ENCODE assay signal across 27 cellular contexts in the genomic region with DNA sequence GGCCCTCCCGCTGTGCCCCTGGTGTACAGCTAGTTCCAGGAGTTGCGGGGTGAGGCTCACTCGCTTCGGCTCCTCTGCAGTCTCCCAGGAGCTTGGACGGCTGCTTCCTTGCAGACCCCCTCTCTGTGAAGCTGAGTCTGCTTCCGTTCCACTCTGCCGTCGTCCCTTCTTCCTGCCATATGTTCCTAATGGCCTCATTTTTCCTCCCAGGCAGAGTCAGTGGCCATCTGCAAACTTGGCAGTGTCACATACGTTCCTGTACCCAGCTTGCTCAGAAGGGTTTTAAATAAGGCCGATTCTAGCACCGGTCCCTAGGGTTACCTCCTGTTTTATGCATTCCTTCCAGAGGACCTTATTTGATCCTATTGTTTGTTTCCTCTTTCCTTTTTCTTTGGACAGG. TPM values are rescaled to one million over a fixed set of nuclear protein-coding genes. Genes with fewer than 3 reads are reported as not detected.
"Had no signal": no experiment of that assay in that cellular context is flagged by ENCODE, and none has a peak within 500 bp of the region (broad histone marks: within the 10 kb centered on the region; RNA-seq: fewer than 3 reads in every experiment).

No MANE protein-coding gene starts in this region.

- H3K4me3 ChIP-seq: body of pancreas, coronary artery, left lung, psoas muscle, skin epidermis, suprapubic skin, transverse colon had no signal

- H3K27ac ChIP-seq: body of pancreas, coronary artery, left lung, psoas muscle, skin epidermis, suprapubic skin, transverse colon had no signal

- H3K4me1 ChIP-seq: body of pancreas, left lung, psoas muscle, suprapubic skin, transverse colon had no signal

- H3K9me3 ChIP-seq: body of pancreas, left lung, psoas muscle, suprapubic skin, transverse colon had no signal

- ATAC-seq: activated CD8-positive, alpha-beta memory T cell treated with anti-CD3 and anti-CD28 coated beads, Interleukin-2, amount 10 ng/mL, durations not matched to agents 7 days and 5 days; body of pancreas; left lung; psoas muscle; right cardiac atrium had no signal

- FAIRE-seq: frontal cortex had no signal

- H3K36me3 Mint-ChIP-seq: activated CD8-positive, alpha-beta memory T cell treated with anti-CD3 and anti-CD28 coated beads, Interleukin-2, amount 10 ng/mL, durations not matched to agents 7 days and 5 days had no signal

- DNase-seq: activated CD4-positive, alpha-beta memory T cell treated with anti-CD3 and anti-CD28 coated beads, Interleukin-2, amount 10 ng/mL, durations not matched to agents 7 days and 5 days; activated CD4-positive, alpha-beta T cell treated with anti-CD3 and anti-CD28 coated beads for 48 hours; activated CD4-positive, CD25-positive, alpha-beta regulatory T cell; activated CD8-positive, alpha-beta memory T cell treated with anti-CD3 and anti-CD28 coated beads, Interleukin-2, amount 10 ng/mL, durations not matched to agents 7 days and 5 days; activated naive CD4-positive, alpha-beta T cell treated with anti-CD3 and anti-CD28 coated beads for 36 hours; activated T-cell treated with anti-CD3 and anti-CD28 coated beads, Interleukin-2, amount 50 U/mL, for 1 hour; erythroblast; head of caudate nucleus; left lung; mammary epithelial cell; midbrain; psoas muscle; stimulated activated CD4-positive, alpha-beta T cell treated with anti-CD3 and anti-CD28 coated beads, Interleukin-15, amount 100 ng/mL, for 24 hours; stimulated activated CD4-positive, alpha-beta T cell treated with anti-CD3 and anti-CD28 coated beads, Interleukin-2, amount 100 ng/mL, for 48 hours; transverse colon had no signal

- H3K27ac Mint-ChIP-seq: activated CD4-positive, alpha-beta memory T cell treated with anti-CD3 and anti-CD28 coated beads, Interleukin-2, amount 10 ng/mL, durations not matched to agents 7 days and 5 days; activated CD8-positive, alpha-beta memory T cell treated with anti-CD3 and anti-CD28 coated beads, Interleukin-2, amount 10 ng/mL, durations not matched to agents 7 days and 5 days; activated naive CD4-positive, alpha-beta T cell treated with anti-CD3 and anti-CD28 coated beads for 36 hours; activated T-helper 2 cell treated with anti-CD3 and anti-CD28 coated beads, Interferon-gamma antibody, Interleukin-2, Interleukin-4, amounts not matched to agents 10 μg/mL and 5 μg/mL and 100 μg/mL, durations not matched to agents 14 hours and 24 hours and 36 hours; nephron; stimulated activated naive CD8-positive, alpha-beta T cell treated with anti-CD3 and anti-CD28 coated beads, Interleukin-15, Interleukin-2, amounts not matched to agents 100 ng/mL and 50 ng/mL, for 24 hours; T-helper 2 cell treated with Interferon-gamma antibody and Interleukin-4, amounts not matched to agents 5 μg/mL and 100 μg/mL, for 36 hours had no signal

- H3K27me3 Mint-ChIP-seq: activated CD4-positive, alpha-beta memory T cell treated with anti-CD3 and anti-CD28 coated beads, Interleukin-2, amount 10 ng/mL, durations not matched to agents 7 days and 5 days; activated CD8-positive, alpha-beta memory T cell treated with anti-CD3 and anti-CD28 coated beads, Interleukin-2, amount 10 ng/mL, durations not matched to agents 7 days and 5 days had no signal

- H3K36me3 ChIP-seq: left lung, suprapubic skin, transverse colon had no signal

- H3K9me3 Mint-ChIP-seq: activated CD4-positive, alpha-beta memory T cell treated with anti-CD3 and anti-CD28 coated beads, Interleukin-2, amount 10 ng/mL, durations not matched to agents 7 days and 5 days; activated naive CD4-positive, alpha-beta T cell treated with anti-CD3 and anti-CD28 coated beads for 36 hours; activated T-helper 2 cell treated with anti-CD3 and anti-CD28 coated beads, Interferon-gamma antibody, Interleukin-2, Interleukin-4, amounts not matched to agents 10 μg/mL and 5 μg/mL and 100 μg/mL, durations not matched to agents 14 hours and 24 hours and 36 hours; nephron; stimulated activated naive CD8-positive, alpha-beta T cell treated with anti-CD3 and anti-CD28 coated beads, Interleukin-15, Interleukin-2, amounts not matched to agents 100 ng/mL and 50 ng/mL, for 24 hours; T-helper 2 cell treated with Interferon-gamma antibody and Interleukin-4, amounts not matched to agents 5 μg/mL and 100 μg/mL, for 36 hours had no signal

- H3K4me1 Mint-ChIP-seq: activated CD4-positive, alpha-beta memory T cell treated with anti-CD3 and anti-CD28 coated beads, Interleukin-2, amount 10 ng/mL, durations not matched to agents 7 days and 5 days; activated CD8-positive, alpha-beta memory T cell treated with anti-CD3 and anti-CD28 coated beads, Interleukin-2, amount 10 ng/mL, durations not matched to agents 7 days and 5 days had no signal

- H3K4me3 Mint-ChIP-seq: activated CD4-positive, alpha-beta memory T cell treated with anti-CD3 and anti-CD28 coated beads, Interleukin-2, amount 10 ng/mL, durations not matched to agents 7 days and 5 days; activated CD8-positive, alpha-beta memory T cell treated with anti-CD3 and anti-CD28 coated beads, Interleukin-2, amount 10 ng/mL, durations not matched to agents 7 days and 5 days; activated naive CD4-positive, alpha-beta T cell treated with anti-CD3 and anti-CD28 coated beads for 36 hours; nephron; stimulated activated naive CD8-positive, alpha-beta T cell treated with anti-CD3 and anti-CD28 coated beads, Interleukin-15, Interleukin-2, amounts not matched to agents 100 ng/mL and 50 ng/mL, for 24 hours; T-helper 2 cell treated with Interferon-gamma antibody and Interleukin-4, amounts not matched to agents 5 μg/mL and 100 μg/mL, for 36 hours had no signal

- H3K27me3 ChIP-seq: body of pancreas, transverse colon had no signal

RNA-seq across cellular contexts. Expression of gene ACTL8, which starts 21.3 kb away (rescaled TPM):
- total RNA-seq: activated CD4-positive, alpha-beta memory T cell treated with anti-CD3 and anti-CD28 coated beads, Interleukin-2, amount 10 ng/mL, durations not matched to agents 7 days and 5 days; activated CD8-positive, alpha-beta memory T cell treated with anti-CD3 and anti-CD28 coated beads, Interleukin-2, amount 10 ng/mL, durations not matched to agents 7 days and 5 days; activated T-helper 2 cell treated with anti-CD3 and anti-CD28 coated beads, Interferon-gamma antibody, Interleukin-2, Interleukin-4, amounts not matched to agents 10 μg/mL and 5 μg/mL and 100 μg/mL, durations not matched to agents 14 hours and 24 hours and 36 hours; body of pancreas; cardiac septum; left lung; mammary epithelial cell; omental fat pad; psoas muscle; right cardiac atrium; suprapubic skin; transverse colon had no signal
- polyA plus RNA-seq: mammary epithelial cell, psoas muscle, right cardiac atrium had no signal
